ENCODE assay signal across 8 cellular contexts in genomic region chr13:112444001-112444311, GRCh38.
DNase-seq lines count a peak whose midpoint lies in the region; ATAC-seq and TF ChIP-seq lines count a peak whose summit lies in the region.

No MANE protein-coding gene starts in this region.

- H3K36me3 ChIP-seq in cardiac muscle cell (no peaks in the 10 kb centered on the region), prostate gland (no peaks in the 10 kb centered on the region)

- WGBS in prostate gland = 3% methylated on average over 10 of the region's 10 CpGs

- peak; percentile 85 for TF ChIP-seq CTCF in cardiac muscle cell (IDR thresholded peaks at IDR 0.05; ENCODE audit: low read depth, low read length)
- TF ChIP-seq CTCF in prostate gland (IDR thresholded peaks at IDR 0.05) = peak; percentile 56 to 80 (median 72)

- H3K9me3 ChIP-seq in cardiac muscle cell (ENCODE audit: low read depth) (no peaks in the 10 kb centered on the region), prostate gland (no peaks in the 10 kb centered on the region)

- no peaks in the 10 kb centered on the region for H3K9me3 Mint-ChIP-seq in activated T-helper 2 cell treated with anti-CD3 and anti-CD28 coated beads, Interferon-gamma antibody, Interleukin-2, Interleukin-4, amounts not matched to agents 10 μg/mL and 5 μg/mL and 100 μg/mL, durations not matched to agents 14 hours and 24 hours and 36 hours

- H3K27me3 ChIP-seq in cardiac muscle cell = peaks cover 64% of the 10 kb centered on the region
- peaks cover 12% of the 10 kb centered on the region for H3K27me3 ChIP-seq in prostate gland (replicated peaks; ENCODE audit: insufficient read depth)

- no peak for TF ChIP-seq POLR2A in prostate gland (IDR thresholded peaks at IDR 0.05)

- H3K4me1 Mint-ChIP-seq in activated T-helper 2 cell treated with anti-CD3 and anti-CD28 coated beads, Interferon-gamma antibody, Interleukin-2, Interleukin-4, amounts not matched to agents 10 μg/mL and 5 μg/mL and 100 μg/mL, durations not matched to agents 14 hours and 24 hours and 36 hours (ENCODE audit: low read depth) = no peaks in the 10 kb centered on the region

- no peak overlapping the region for H3K27ac Mint-ChIP-seq in activated T-helper 2 cell treated with anti-CD3 and anti-CD28 coated beads, Interferon-gamma antibody, Interleukin-2, Interleukin-4, amounts not matched to agents 10 μg/mL and 5 μg/mL and 100 μg/mL, durations not matched to agents 14 hours and 24 hours and 36 hours

- ATAC-seq in HG03196 (IDR thresholded peaks at IDR 0.05; ENCODE audit: unreplicated experiment) (peak; percentile 58), HG03045 (IDR thresholded peaks at IDR 0.05; ENCODE audit: unreplicated experiment) (no peak)

- peaks cover 7% of the 10 kb centered on the region for H3K27me3 Mint-ChIP-seq in activated T-helper 2 cell treated with anti-CD3 and anti-CD28 coated beads, Interferon-gamma antibody, Interleukin-2, Interleukin-4, amounts not matched to agents 10 μg/mL and 5 μg/mL and 100 μg/mL, durations not matched to agents 14 hours and 24 hours and 36 hours (ENCODE audit: low read depth)

- no peaks in the 10 kb centered on the region for H3K36me3 Mint-ChIP-seq in activated T-helper 2 cell treated with anti-CD3 and anti-CD28 coated beads, Interferon-gamma antibody, Interleukin-2, Interleukin-4, amounts not matched to agents 10 μg/mL and 5 μg/mL and 100 μg/mL, durations not matched to agents 14 hours and 24 hours and 36 hours (ENCODE audit: low read depth)

- no peak overlapping the region for H3K4me3 Mint-ChIP-seq in activated T-helper 2 cell treated with anti-CD3 and anti-CD28 coated beads, Interferon-gamma antibody, Interleukin-2, Interleukin-4, amounts not matched to agents 10 μg/mL and 5 μg/mL and 100 μg/mL, durations not matched to agents 14 hours and 24 hours and 36 hours (ENCODE audit: low read depth)

- H3K27ac ChIP-seq in cardiac muscle cell = no peak overlapping the region
- H3K27ac ChIP-seq in prostate gland = no peak overlapping the region

- peak; percentile 77 for DNase-seq in activated CD8-positive, alpha-beta memory T cell treated with anti-CD3 and anti-CD28 coated beads for 24 hours
- DNase-seq in activated CD8-positive, alpha-beta memory T cell treated with anti-CD3 and anti-CD28 coated beads, Interleukin-2, amount 50 U/mL, for 4 hours = no peak
- DNase-seq in NCI-H69 (lab: John Stamatoyannopoulos, UW) (peak; percentile 89), cardiac muscle cell (ENCODE audit: low read depth in 1 of 2, low spot score in 1 of 2) (peak; percentile 62 to 79), prostate gland (ENCODE audit: low spot score) (peak; percentile 36)
- DNase-seq in activated T-helper 2 cell treated with anti-CD3 and anti-CD28 coated beads, Interferon-gamma antibody, Interleukin-2, Interleukin-4, amounts not matched to agents 10 μg/mL and 5 μg/mL and 100 μg/mL, durations not matched to agents 14 hours and 24 hours and 36 hours (ENCODE audit: low spot score) = peak; percentile 34

- H3K4me3 ChIP-seq in cardiac muscle cell (no peak overlapping the region), prostate gland (no peak overlapping the region)

- H3K4me1 ChIP-seq in cardiac muscle cell (ENCODE audit: low read depth) (no peaks in the 10 kb centered on the region), prostate gland (replicated peaks) (no peaks in the 10 kb centered on the region)

- intact Hi-C loops in activated T-helper 2 cell treated with anti-CD3 and anti-CD28 coated beads, Interferon-gamma antibody, Interleukin-2, Interleukin-4, amounts not matched to agents 10 μg/mL and 5 μg/mL and 100 μg/mL, durations not matched to agents 14 hours and 24 hours and 36 hours (cut with micrococcal nuclease) = loop anchor here (5.0 kb wide), 1 partner anchor 382 kb away; no protein-coding TSS in a partner anchor
- intact Hi-C loops in prostate gland (cut with DNase I) = loop anchor here (2.0 kb wide), 1 partner anchor 967 kb away; no protein-coding TSS in a partner anchor
